In genomic region chr11:62678433-62678769, GRCh38 we compare ENCODE assay signal across 8 cellular contexts. TPM values are rescaled to one million over a fixed set of nuclear protein-coding genes. Genes with fewer than 3 reads are reported as not detected.
A peak's percentile ranks its signal among the peaks of the same experiment; 100 is the strongest.
DNase-seq lines count a peak whose midpoint lies in the region; ATAC-seq and TF ChIP-seq lines count a peak whose summit lies in the region.

No MANE protein-coding gene starts in this region.

- H3K56ac ChIP-seq in mesendoderm (ENCODE audit: low read length): peak overlapping the region; percentile 94

- H3K4me1 ChIP-seq in right atrium auricular region (peaks cover 0 to 23% of the 10 kb centered on the region in 2 donors), body of pancreas (peaks cover 44% of the 10 kb centered on the region), mesendoderm (ENCODE audit: control insufficient read depth, low read depth, low read length) (peaks cover 3% of the 10 kb centered on the region)

- ATAC-seq in Right ventricle myocardium inferior (no peak), body of pancreas (no peak)

- no peak overlapping the region for H2BK15ac ChIP-seq in mesendoderm (replicated peaks; ENCODE audit: low read depth)

- intact Hi-C loops in Right ventricle myocardium inferior (cut with DNase I): loop anchor here (5.0 kb wide), 1 partner anchor 276 kb away; no protein-coding TSS in a partner anchor
- intact Hi-C loops in body of pancreas (cut with DNase I): no loop called here

- H2AK5ac ChIP-seq in mesendoderm (ENCODE audit: low read length): no peak overlapping the region

- DNase-seq in right atrium auricular region (ENCODE audit: low spot score) (no peak), Right ventricle myocardium inferior (ENCODE audit: missing footprints) (no peak), body of pancreas (no peak), mesendoderm (no peak), COR-L47 (lab: John Stamatoyannopoulos, UW) (no peak), NK-92 (lab: John Stamatoyannopoulos, UW; ENCODE audit: unreplicated experiment) (no peak), ureter (ENCODE audit: low spot score) (no peak), SIG-M5 (lab: John Stamatoyannopoulos, UW) (no peak)

- 2% methylated on average over 8 to 16 of the region's 16 CpGs for WGBS in body of pancreas, 2 donors
- no CpG with 5 or more reads among the region's 16 CpGs for WGBS in mesendoderm (ENCODE audit: extremely low coverage, insufficient coverage, low lambda C conversion rate)

- no peak overlapping the region for H3K18ac ChIP-seq in mesendoderm (ENCODE audit: low read length)

- peak overlapping the region; percentile 72 for H3K4me2 ChIP-seq in mesendoderm (ENCODE audit: low read length)

- H3K27ac ChIP-seq in right atrium auricular region (peak overlapping the region; percentile 80 to 88), body of pancreas (peak overlapping the region; percentile 81 to 92 (median 83)), mesendoderm (ENCODE audit: low read depth, low read length) (no peak overlapping the region)

- peak overlapping the region; percentile 86 for H3K9ac ChIP-seq in mesendoderm (ENCODE audit: low read length)

- H2BK5ac ChIP-seq in mesendoderm (ENCODE audit: low read length): no peak overlapping the region

- H3K23ac ChIP-seq in mesendoderm (ENCODE audit: low read length): no peak overlapping the region

- no peaks in the 10 kb centered on the region for H3K9me3 ChIP-seq in right atrium auricular region
- no peaks in the 10 kb centered on the region for H3K9me3 ChIP-seq in body of pancreas

- TF ChIP-seq POLR2A in body of pancreas (IDR thresholded peaks at IDR 0.05): no peak

- H2BK120ac ChIP-seq in mesendoderm (ENCODE audit: low read depth, low read length): no peak overlapping the region

- H4K5ac ChIP-seq in mesendoderm (ENCODE audit: low read length): no peak overlapping the region

- no peak overlapping the region for H4K8ac ChIP-seq in mesendoderm (ENCODE audit: low read depth, low read length)

- H3K79me1 ChIP-seq in mesendoderm (ENCODE audit: low read length): peaks cover 9% of the 10 kb centered on the region

- H3K27me3 ChIP-seq in right atrium auricular region (no peaks in the 10 kb centered on the region), body of pancreas (no peaks in the 10 kb centered on the region), mesendoderm (ENCODE audit: insufficient read depth, low read length, poor library complexity) (no peaks in the 10 kb centered on the region)

- H3K36me3 ChIP-seq in right atrium auricular region (peaks cover 21% of the 10 kb centered on the region), body of pancreas (replicated peaks in 1 of 2; ENCODE audit: insufficient read depth in 1 of 2, low read depth in 2 of 2) (peaks cover 0 to 5% of the 10 kb centered on the region in 2 donors), mesendoderm (ENCODE audit: control insufficient read depth, insufficient read depth, low read length) (peaks cover 5% of the 10 kb centered on the region)

- H3K4me3 ChIP-seq in right atrium auricular region (peak overlapping the region; percentile 82 to 95), body of pancreas (peak overlapping the region; percentile 57 to 89), mesendoderm (ENCODE audit: low read length) (peak overlapping the region; percentile 84)

- TF ChIP-seq CTCF in right atrium auricular region (IDR thresholded peaks at IDR 0.05): no peak
- TF ChIP-seq CTCF in body of pancreas (IDR thresholded peaks at IDR 0.05): no peak

- H3K4ac ChIP-seq in mesendoderm (ENCODE audit: low read depth, low read length): no peak overlapping the region

- peaks cover 10% of the 10 kb centered on the region for H3K79me2 ChIP-seq in mesendoderm (ENCODE audit: control insufficient read depth, insufficient read depth, low read length)

RNA-seq across cellular contexts. Expression of gene UBXN1, which starts 0.5 kb away (rescaled TPM):
- total RNA-seq in right atrium auricular region (100 to 1,000 TPM in 1 of 2 donors, 10 to 100 TPM in 1; 77.4 to 116 TPM), Right ventricle myocardium inferior (88.9 TPM), body of pancreas (100 to 1,000 TPM; 129 to 204 TPM), ureter (90.5 TPM)
- 98.6 TPM for polyA plus RNA-seq in mesendoderm (2013, experiment 1 of 2)
- 99.8 TPM for polyA plus RNA-seq in mesendoderm (2013, experiment 2 of 2)

RNA-seq across cellular contexts. Expression of gene LBHD1, which starts 6.3 kb away (rescaled TPM):
- total RNA-seq in right atrium auricular region (1 to 10 TPM; 2.3 to 2.4 TPM), Right ventricle myocardium inferior (1.8 TPM), body of pancreas (1 to 10 TPM; 4.9 to 5.6 TPM), ureter (9.8 TPM)
- polyA plus RNA-seq in mesendoderm (2013, experiment 1 of 2): 2.7 TPM
- 2.5 TPM for polyA plus RNA-seq in mesendoderm (2013, experiment 2 of 2)

RNA-seq across cellular contexts. Expression of gene UQCC3, which starts 6.9 kb away (rescaled TPM):
- total RNA-seq in right atrium auricular region (1 to 10 TPM; 5.0 to 8.7 TPM), Right ventricle myocardium inferior (8.1 TPM), body of pancreas (10 to 100 TPM; 10.4 to 12.9 TPM), ureter (6.6 TPM)
- 22.0 TPM for polyA plus RNA-seq in mesendoderm (2013, experiment 1 of 2)
- 21.6 TPM for polyA plus RNA-seq in mesendoderm (2013, experiment 2 of 2)

RNA-seq across cellular contexts. Expression of gene LRRN4CL, which starts 10.9 kb away (rescaled TPM):
- total RNA-seq in right atrium auricular region: 1 to 10 TPM; 1.5 to 3.0 TPM
- total RNA-seq in Right ventricle myocardium inferior: 4.5 TPM
- total RNA-seq in body of pancreas: 1 to 10 TPM; 3.1 to 4.6 TPM
- polyA plus RNA-seq in mesendoderm (2013, experiment 1 of 2): 0.15 TPM
- polyA plus RNA-seq in mesendoderm (2013, experiment 2 of 2): 0.13 TPM
- total RNA-seq in ureter: 5.0 TPM

RNA-seq across cellular contexts. Expression of gene CSKMT, which starts 13.3 kb away (rescaled TPM):
- total RNA-seq in right atrium auricular region (1 to 10 TPM in 1 of 2 donors, under 1 TPM in 1; 0.41 to 3.7 TPM), Right ventricle myocardium inferior (4.9 TPM), body of pancreas (100 to 1,000 TPM in 1 of 2 donors, 1 to 10 TPM in 1; 5.4 to 110 TPM), ureter (20.7 TPM)
- 27.5 TPM for polyA plus RNA-seq in mesendoderm (2013, experiment 1 of 2)
- 24.4 TPM for polyA plus RNA-seq in mesendoderm (2013, experiment 2 of 2)
